18 cellular contexts compared by ENCODE assay signal in genomic region chr5:179231309-179231708, GRCh38.
"Had no signal": no experiment of that assay in that cellular context is flagged by ENCODE, and none has a peak within 500 bp of the region (broad histone marks: within the 10 kb centered on the region; RNA-seq: fewer than 3 reads in every experiment).

No MANE protein-coding gene starts in this region.

- H3K9me3 Mint-ChIP-seq: activated T-helper 1 cell treated with anti-CD3 and anti-CD28 coated beads, Interleukin-12 subunit alpha, Interleukin-12 subunit beta, Interleukin-2, Interleukin-4 antibody, amounts not matched to agents 30 ng/mL and 10 ng/mL and 1 ng/mL, durations not matched to agents 14 hours and 24 hours and 36 hours; mesothelial cell of epicardium had no signal

- H3K4me1 Mint-ChIP-seq: naive B cell had no signal

- H3K36me3 Mint-ChIP-seq: mesothelial cell of epicardium, naive B cell had no signal

- DNase-seq: activated CD4-positive, alpha-beta T cell treated with anti-CD3 and anti-CD28 coated beads for 4 hours; activated CD4-positive, alpha-beta T cell treated with anti-CD3 and anti-CD28 coated beads, Interleukin-2, amount 50 U/mL, for 4 hours; activated gamma-delta T cell treated with Interleukin-2 at 50 U/mL for 16 hours; activated naive CD4-positive, alpha-beta T cell treated with anti-CD3 and anti-CD28 coated beads, Interleukin-2, amount 50 U/mL, for 16 hours; activated T-cell treated with anti-CD3 and anti-CD28 coated beads for 4 hours; amniotic stem cell; brain microvascular endothelial cell; caudate nucleus; dermis blood vessel endothelial cell; effector CD8-positive, alpha-beta T cell; left cardiac atrium; mammary epithelial cell; naive B cell; nephron progenitor cell; psoas muscle; stimulated activated naive CD4-positive, alpha-beta T cell had no signal

- H3K4me3 Mint-ChIP-seq: activated T-helper 1 cell treated with anti-CD3 and anti-CD28 coated beads, Interleukin-12 subunit alpha, Interleukin-12 subunit beta, Interleukin-2, Interleukin-4 antibody, amounts not matched to agents 30 ng/mL and 10 ng/mL and 1 ng/mL, durations not matched to agents 14 hours and 24 hours and 36 hours; mesothelial cell of epicardium; naive B cell; nephron progenitor cell had no signal

- H3K27ac Mint-ChIP-seq: activated T-helper 1 cell treated with anti-CD3 and anti-CD28 coated beads, Interleukin-12 subunit alpha, Interleukin-12 subunit beta, Interleukin-2, Interleukin-4 antibody, amounts not matched to agents 30 ng/mL and 10 ng/mL and 1 ng/mL, durations not matched to agents 14 hours and 24 hours and 36 hours; mesothelial cell of epicardium; naive B cell; nephron progenitor cell had no signal
